In genomic region chr1:202981939-202982338, GRCh38 we compare ENCODE assay signal across 26 cellular contexts.
"Had no signal": no experiment of that assay in that cellular context is flagged by ENCODE, and none has a peak within 500 bp of the region (broad histone marks: within the 10 kb centered on the region; RNA-seq: fewer than 3 reads in every experiment).

No MANE protein-coding gene starts in this region.

- H3K4me1 Mint-ChIP-seq: activated T-helper 17 cell treated with anti-CD3 and anti-CD28 coated beads, Interleukin-2, amount 50 U/mL, for 72 hours; central memory CD8-positive, alpha-beta T cell had no signal

- H3K4me3 ChIP-seq: esophagus squamous epithelium, gastroesophageal sphincter, heart right ventricle, hepatocyte had no signal

- ATAC-seq: activated CD8-positive, alpha-beta T cell treated with anti-CD3 and anti-CD28 coated beads for 36 hours; activated T-helper 17 cell treated with anti-CD3 and anti-CD28 coated beads, Interleukin-2, amount 50 U/mL, for 72 hours; effector memory CD8-positive, alpha-beta T cell; gastroesophageal sphincter; heart right ventricle had no signal

- DNase-seq: activated CD4-positive, alpha-beta T cell treated with anti-CD3 and anti-CD28 coated beads for 48 hours; activated CD4-positive, alpha-beta T cell treated with anti-CD3 and anti-CD28 coated beads, Interleukin-2, amount 50 U/mL, for 1 hour; activated CD4-positive, alpha-beta T cell treated with anti-CD3 and anti-CD28 coated beads, Interleukin-2, amount 50 U/mL, for 48 hours; activated CD8-positive, alpha-beta memory T cell treated with anti-CD3 and anti-CD28 coated beads for 24 hours; activated CD8-positive, alpha-beta T cell treated with anti-CD3 and anti-CD28 coated beads for 36 hours; activated effector memory CD4-positive, alpha-beta T cell treated with Interleukin-2 at 50 U/mL for 16 hours; activated gamma-delta T cell treated with Interleukin-2 at 50 U/mL for 16 hours; activated naive CD4-positive, alpha-beta T cell treated with anti-CD3 and anti-CD28 coated beads, Interleukin-2, amount 50 U/mL, for 16 hours; activated naive CD4-positive, alpha-beta T cell treated with Interleukin-2 at 50 U/mL for 16 hours; activated T-cell treated with anti-CD3 and anti-CD28 coated beads, Interleukin-2, amount 50 U/mL, for 1 hour; amniotic stem cell; anterior cingulate cortex; brain microvascular endothelial cell; cortex of kidney; dermis blood vessel endothelial cell; effector CD4-positive, alpha-beta T cell; effector memory CD8-positive, alpha-beta T cell; esophagus squamous epithelium; foreskin melanocyte; heart right ventricle; T-helper 2 cell had no signal

- H3K36me3 ChIP-seq: brain microvascular endothelial cell, esophagus squamous epithelium, gastroesophageal sphincter, heart right ventricle had no signal

- H3K9me3 Mint-ChIP-seq: activated CD8-positive, alpha-beta T cell treated with anti-CD3 and anti-CD28 coated beads for 36 hours; activated T-helper 17 cell treated with anti-CD3 and anti-CD28 coated beads, Interleukin-2, amount 50 U/mL, for 72 hours; central memory CD8-positive, alpha-beta T cell; effector memory CD8-positive, alpha-beta T cell had no signal

- H3K27ac ChIP-seq: brain microvascular endothelial cell, esophagus squamous epithelium, gastroesophageal sphincter, heart right ventricle, hepatocyte had no signal

- H3K4me1 ChIP-seq: esophagus squamous epithelium, gastroesophageal sphincter had no signal

- H3K9me3 ChIP-seq: esophagus squamous epithelium, gastroesophageal sphincter, heart right ventricle had no signal

- H3K27me3 ChIP-seq: brain microvascular endothelial cell had no signal

- H3K4me3 Mint-ChIP-seq: activated CD8-positive, alpha-beta T cell treated with anti-CD3 and anti-CD28 coated beads for 36 hours; activated naive CD8-positive, alpha-beta T cell; activated T-helper 17 cell treated with anti-CD3 and anti-CD28 coated beads, Interleukin-2, amount 50 U/mL, for 72 hours; central memory CD8-positive, alpha-beta T cell; effector memory CD8-positive, alpha-beta T cell had no signal

- H3K27ac Mint-ChIP-seq: activated CD8-positive, alpha-beta T cell treated with anti-CD3 and anti-CD28 coated beads for 36 hours; activated naive CD8-positive, alpha-beta T cell; activated T-helper 17 cell treated with anti-CD3 and anti-CD28 coated beads, Interleukin-2, amount 50 U/mL, for 72 hours had no signal
